In genomic region chr5:132820162-132820754, GRCh38 we compare ENCODE assay signal across 8 cellular contexts. TPM values are rescaled to one million over a fixed set of nuclear protein-coding genes. Genes with fewer than 3 reads are reported as not detected.
DNase-seq lines count a peak whose midpoint lies in the region; ATAC-seq lines count a peak whose summit lies in the region.

No MANE protein-coding gene starts in this region.

- no peaks in the 10 kb centered on the region for H3K36me3 Mint-ChIP-seq in activated CD8-positive, alpha-beta T cell treated with anti-CD3 and anti-CD28 coated beads, Interleukin-2, amount 10 ng/mL, durations not matched to agents 7 days and 5 days (ENCODE audit: low read depth)

- CTCF ChIA-PET in activated CD8-positive, alpha-beta T cell treated with anti-CD3 and anti-CD28 coated beads, Interleukin-2, amount 10 ng/mL, durations not matched to agents 7 days and 5 days (lab: Charles Lee): interaction anchor here (0.6 to 6.7 kb wide), 80 partner anchors 9 to 457 kb away, joined by 3 to 82 read pairs (median 5); partner anchors contain the start of genes CCNI2, IL4, IRF1 and KIF3A

- H3K27me3 Mint-ChIP-seq in activated CD8-positive, alpha-beta T cell treated with anti-CD3 and anti-CD28 coated beads, Interleukin-2, amount 10 ng/mL, durations not matched to agents 7 days and 5 days (ENCODE audit: low read depth): peaks cover 18% of the 10 kb centered on the region

- H3K27ac Mint-ChIP-seq in activated CD8-positive, alpha-beta T cell treated with anti-CD3 and anti-CD28 coated beads, Interleukin-2, amount 10 ng/mL, durations not matched to agents 7 days and 5 days: no peak overlapping the region

- POLR2A ChIA-PET in activated CD8-positive, alpha-beta T cell treated with anti-CD3 and anti-CD28 coated beads, Interleukin-2, amount 10 ng/mL, durations not matched to agents 7 days and 5 days (lab: Charles Lee): interaction anchor here (0.7 to 1.2 kb wide), 8 partner anchors 47 to 434 kb away, joined by 3 to 7 read pairs (median 3); partner anchors contain the start of genes CCNI2 and UQCRQ

- peak; percentile 61 for ATAC-seq in GM19025 (IDR thresholded peaks at IDR 0.05; ENCODE audit: low read depth, unreplicated experiment)
- peak; percentile 84 for ATAC-seq in HG03521 (IDR thresholded peaks at IDR 0.05; ENCODE audit: unreplicated experiment)
- peak; percentile 92 for ATAC-seq in activated CD8-positive, alpha-beta T cell treated with anti-CD3 and anti-CD28 coated beads, Interleukin-2, amount 10 ng/mL, durations not matched to agents 7 days and 5 days

- H3K4me3 Mint-ChIP-seq in activated CD8-positive, alpha-beta T cell treated with anti-CD3 and anti-CD28 coated beads, Interleukin-2, amount 10 ng/mL, durations not matched to agents 7 days and 5 days: peak overlapping the region; percentile 59

- peaks cover 33% of the 10 kb centered on the region for H3K4me1 Mint-ChIP-seq in activated CD8-positive, alpha-beta T cell treated with anti-CD3 and anti-CD28 coated beads, Interleukin-2, amount 10 ng/mL, durations not matched to agents 7 days and 5 days (ENCODE audit: low read depth)

- DNase-seq in AG20443 (ENCODE audit: low spot score): peak; percentile 91
- DNase-seq in NCI-H82 treated with DMSO at 0.1 percent for 48 hours (lab: John Stamatoyannopoulos, UW; ENCODE audit: unreplicated experiment): peak; percentile 56
- DNase-seq in activated CD8-positive, alpha-beta T cell treated with anti-CD3 and anti-CD28 coated beads, Interleukin-2, amount 10 ng/mL, durations not matched to agents 7 days and 5 days: peak; percentile 95
- DNase-seq in ecto neural progenitor cell (ENCODE audit: low spot score): peak; percentile 94
- peak; percentile 99 for DNase-seq in medulla oblongata (ENCODE audit: extremely low spot score)
- peak; percentile 84 for DNase-seq in stimulated activated CD8-positive, alpha-beta memory T cell treated with anti-CD3 and anti-CD28 coated beads, Interleukin-15, amount 100 ng/mL, for 24 hours (ENCODE audit: low read depth)

- no peaks in the 10 kb centered on the region for H3K9me3 Mint-ChIP-seq in activated CD8-positive, alpha-beta T cell treated with anti-CD3 and anti-CD28 coated beads, Interleukin-2, amount 10 ng/mL, durations not matched to agents 7 days and 5 days (ENCODE audit: insufficient read depth)

RNA-seq across cellular contexts. Expression of gene SOWAHA, which starts 7.2 kb away (rescaled TPM):
- not detected for total RNA-seq in activated CD8-positive, alpha-beta T cell treated with anti-CD3 and anti-CD28 coated beads, Interleukin-2, amount 10 ng/mL, durations not matched to agents 7 days and 5 days

RNA-seq across cellular contexts. Expression of gene SHROOM1, which starts 10.2 kb away (rescaled TPM):
- total RNA-seq in activated CD8-positive, alpha-beta T cell treated with anti-CD3 and anti-CD28 coated beads, Interleukin-2, amount 10 ng/mL, durations not matched to agents 7 days and 5 days: 1 to 10 TPM; 2.9 to 3.3 TPM

RNA-seq across cellular contexts. Expression of gene SEPTIN8, which starts 43.2 kb away (rescaled TPM):
- 10 to 100 TPM; 35.1 to 35.3 TPM for total RNA-seq in activated CD8-positive, alpha-beta T cell treated with anti-CD3 and anti-CD28 coated beads, Interleukin-2, amount 10 ng/mL, durations not matched to agents 7 days and 5 days

RNA-seq across cellular contexts. Expression of gene GDF9, which starts 46.0 kb away (rescaled TPM):
- under 1 TPM; 0.52 to 0.92 TPM for total RNA-seq in activated CD8-positive, alpha-beta T cell treated with anti-CD3 and anti-CD28 coated beads, Interleukin-2, amount 10 ng/mL, durations not matched to agents 7 days and 5 days

RNA-seq across cellular contexts. Expression of gene UQCRQ, which starts 46.2 kb away (rescaled TPM):
- 100 to 1,000 TPM; 381 to 396 TPM for total RNA-seq in activated CD8-positive, alpha-beta T cell treated with anti-CD3 and anti-CD28 coated beads, Interleukin-2, amount 10 ng/mL, durations not matched to agents 7 days and 5 days

Comparison
In these comparisons a context has a peak if more than half of its experiments do, and no peak if none do; other contexts are left out.
1. Peak in every context shown above with its lines: DNase-seq and ATAC-seq.